In the genomic region with DNA sequence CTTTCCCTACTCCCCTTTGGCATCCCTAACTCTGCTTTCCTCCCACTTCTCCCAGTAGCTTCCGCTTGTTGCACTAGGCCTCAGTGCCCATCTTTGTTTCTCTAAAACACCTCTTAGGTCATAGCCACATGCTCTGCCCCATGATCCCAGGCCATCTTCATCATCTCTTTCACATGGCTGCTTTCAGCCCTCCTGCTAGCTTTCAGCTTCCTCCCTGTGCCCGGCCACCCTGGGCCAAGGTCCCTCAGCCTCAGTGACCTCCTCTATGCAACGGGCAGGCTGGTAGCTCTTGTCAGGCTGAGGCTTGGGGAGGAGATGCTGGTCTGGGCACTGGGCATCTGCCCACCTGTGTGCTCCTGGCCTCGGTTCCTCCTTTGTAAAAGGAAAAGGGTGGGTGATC, we compare ENCODE assay signal across 1 cellular context.
TF ChIP-seq lines count a peak whose summit lies in the region.

No MANE protein-coding gene starts in this region.

TF ChIP-seq in K562, 482 proteins besides CTCF, POLR2A, EP300 and RAD21 (continued from another document):
- TF ChIP-seq POU5F1 (IDR thresholded peaks at IDR 0.05; ENCODE audit: borderline replicate concordance, low read depth, low read length, partially characterized antibody): no peak
- TF ChIP-seq BMI1 (IDR thresholded peaks at IDR 0.05; ENCODE audit: low read length): no peak
- no peak for TF ChIP-seq BCOR (IDR thresholded peaks at IDR 0.05)
- TF ChIP-seq FOXK2 (conservative IDR thresholded peaks at IDR 0.05 in 1 of 2, IDR thresholded peaks at IDR 0.05 in 1 of 2; ENCODE audit: low read depth in 2 of 2): no peak
- no peak for TF ChIP-seq KAT7 (CRISPR knock-in tag; IDR thresholded peaks at IDR 0.05; ENCODE audit: borderline replicate concordance)
- TF ChIP-seq SIN3A (IDR thresholded peaks at IDR 0.05; ENCODE audit: borderline replicate concordance in 2 of 2, control insufficient read depth in 1 of 2, low read depth in 2 of 2, low read length in 2 of 2): no peak
- TF ChIP-seq STAG1 (CRISPR knock-in tag; IDR thresholded peaks at IDR 0.05; ENCODE audit: borderline replicate concordance): no peak
- no peak for TF ChIP-seq CREB1 (IDR thresholded peaks at IDR 0.05)
- no peak for TF ChIP-seq CREB1 (CRISPR knock-in tag; IDR thresholded peaks at IDR 0.05)
- no peak for TF ChIP-seq GTF2E2 (tag; IDR thresholded peaks at IDR 0.05)
- no peak for TF ChIP-seq PHB2 (IDR thresholded peaks at IDR 0.05; ENCODE audit: low read depth)
- TF ChIP-seq GATAD2A (IDR thresholded peaks at IDR 0.05): no peak
- TF ChIP-seq CAMTA2 (CRISPR knock-in tag; conservative IDR thresholded peaks at IDR 0.05): no peak
- TF ChIP-seq, protein P1, sequence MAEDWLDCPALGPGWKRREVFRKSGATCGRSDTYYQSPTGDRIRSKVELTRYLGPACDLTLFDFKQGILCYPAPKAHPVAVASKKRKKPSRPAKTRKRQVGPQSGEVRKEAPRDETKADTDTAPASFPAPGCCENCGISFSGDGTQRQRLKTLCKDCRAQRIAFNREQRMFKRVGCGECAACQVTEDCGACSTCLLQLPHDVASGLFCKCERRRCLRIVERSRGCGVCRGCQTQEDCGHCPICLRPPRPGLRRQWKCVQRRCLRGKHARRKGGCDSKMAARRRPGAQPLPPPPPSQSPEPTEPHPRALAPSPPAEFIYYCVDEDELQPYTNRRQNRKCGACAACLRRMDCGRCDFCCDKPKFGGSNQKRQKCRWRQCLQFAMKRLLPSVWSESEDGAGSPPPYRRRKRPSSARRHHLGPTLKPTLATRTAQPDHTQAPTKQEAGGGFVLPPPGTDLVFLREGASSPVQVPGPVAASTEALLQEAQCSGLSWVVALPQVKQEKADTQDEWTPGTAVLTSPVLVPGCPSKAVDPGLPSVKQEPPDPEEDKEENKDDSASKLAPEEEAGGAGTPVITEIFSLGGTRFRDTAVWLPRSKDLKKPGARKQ (CRISPR knock-in tag; IDR thresholded peaks at IDR 0.05): no peak
- TF ChIP-seq SRSF7 (optimal IDR thresholded peaks at IDR 0.05; ENCODE audit: low read depth, low read length): no peak
- no peak for TF ChIP-seq SAFB (IDR thresholded peaks at IDR 0.05; ENCODE audit: borderline replicate concordance, low read depth, low read length)
- no peak for TF ChIP-seq ZNF143 (CRISPR knock-in tag; IDR thresholded peaks at IDR 0.05)
- TF ChIP-seq, protein P2, sequence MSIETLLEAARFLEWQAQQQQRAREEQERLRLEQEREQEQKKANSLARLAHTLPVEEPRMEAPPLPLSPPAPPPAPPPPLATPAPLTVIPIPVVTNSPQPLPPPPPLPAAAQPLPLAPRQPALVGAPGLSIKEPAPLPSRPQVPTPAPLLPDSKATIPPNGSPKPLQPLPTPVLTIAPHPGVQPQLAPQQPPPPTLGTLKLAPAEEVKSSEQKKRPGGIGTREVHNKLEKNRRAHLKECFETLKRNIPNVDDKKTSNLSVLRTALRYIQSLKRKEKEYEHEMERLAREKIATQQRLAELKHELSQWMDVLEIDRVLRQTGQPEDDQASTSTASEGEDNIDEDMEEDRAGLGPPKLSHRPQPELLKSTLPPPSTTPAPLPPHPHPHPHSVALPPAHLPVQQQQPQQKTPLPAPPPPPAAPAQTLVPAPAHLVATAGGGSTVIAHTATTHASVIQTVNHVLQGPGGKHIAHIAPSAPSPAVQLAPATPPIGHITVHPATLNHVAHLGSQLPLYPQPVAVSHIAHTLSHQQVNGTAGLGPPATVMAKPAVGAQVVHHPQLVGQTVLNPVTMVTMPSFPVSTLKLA (conservative IDR thresholded peaks at IDR 0.05): no peak
- no peak for TF ChIP-seq JUN (IDR thresholded peaks at IDR 0.05; ENCODE audit: borderline replicate concordance, low read depth, low read length)
- TF ChIP-seq JUN (CRISPR knock-in tag; IDR thresholded peaks at IDR 0.05; ENCODE audit: borderline replicate concordance): no peak
- no peak for TF ChIP-seq TGIF2 (CRISPR knock-in tag; IDR thresholded peaks at IDR 0.05)
